In the genomic region with DNA sequence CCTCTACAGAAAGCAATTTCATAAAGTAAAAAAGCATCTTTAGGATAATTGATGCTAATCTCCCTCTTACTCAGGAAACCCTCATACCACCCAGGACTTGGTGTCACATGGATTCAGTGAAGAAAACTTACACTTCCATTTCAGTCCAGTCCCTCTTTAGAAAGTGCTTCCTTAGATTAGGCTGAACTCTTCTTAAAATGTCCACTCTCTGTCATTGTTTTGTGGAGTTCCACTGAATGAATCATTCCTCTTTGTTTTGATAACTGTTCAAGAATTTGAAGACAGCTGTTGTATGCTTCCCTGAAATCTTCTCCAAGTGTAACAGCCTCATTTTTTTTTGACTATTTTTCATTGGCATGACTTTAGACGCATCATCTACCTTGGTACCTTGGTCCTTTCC, we compare ENCODE assay signal across 16 cellular contexts.
A peak's percentile ranks its signal among the peaks of the same experiment; 100 is the strongest.
DNase-seq lines count a peak whose midpoint lies in the region; ATAC-seq and TF ChIP-seq lines count a peak whose summit lies in the region.
"Had no signal": no experiment of that assay in that cellular context is flagged by ENCODE, and none has a peak within 500 bp of the region (broad histone marks: within the 10 kb centered on the region; RNA-seq: fewer than 3 reads in every experiment).

No MANE protein-coding gene starts in this region.

- H3K14ac ChIP-seq in IMR-90 (replicated peaks; ENCODE audit: low read depth, low read length) = 0 out of 2 replicates have a peak overlapping the region, but pooled peaks have one; percentile 45

- H4K20me1 ChIP-seq in IMR-90 (ENCODE audit: insufficient read depth, low read length) = no peaks in the 10 kb centered on the region

- peak overlapping the region; percentile 63; the same call in 1 of the 2 replicates for H3K4me2 ChIP-seq in IMR-90 (ENCODE audit: low read depth, low read length)

- DNase-seq in IMR-90 (peak; percentile 38), choroid plexus epithelial cell (ENCODE audit: low read depth) (peak; percentile 75), left lung (no peak), esophagus squamous epithelium (lab: John Stamatoyannopoulos, UW) (no peak), NCI-H1694 treated with DMSO at 0.1 percent for 48 hours (lab: John Stamatoyannopoulos, UW) (no peak)
- DNase-seq in activated CD4-positive, alpha-beta T cell treated with anti-CD3 and anti-CD28 coated beads, Interleukin-2, amount 50 U/mL, for 48 hours = no peak
- no peak for DNase-seq in activated CD4-positive, CD25-positive, alpha-beta regulatory T cell treated with anti-CD3 and anti-CD28 coated beads, Interleukin-2, amount 50 U/mL, for 72 hours
- DNase-seq: activated T-cell treated with anti-CD3 and anti-CD28 coated beads, Interleukin-2, amount 50 U/mL, for 48 hours; amniotic stem cell; DMS 273 treated with DMSO at 0.1 percent for 48 hours; hypothalamus; posterior cingulate gyrus; thyroid gland; WERI-Rb-1 had no signal

- intact Hi-C loops in IMR-90 (cut with micrococcal nuclease) = loop anchor here (5.0 kb wide), 1 partner anchor 143 kb away; a partner anchor contains a TSS
- intact Hi-C loops in left lung (cut with DNase I) = no loop called here
- intact Hi-C loops in esophagus squamous epithelium (cut with DNase I) = no loop called here

- WGBS in IMR-90 (ENCODE audit: extremely low coverage in 2 of 2, insufficient read length in 1 of 2), 2 experiments = 50% methylated on average over 1 of the region's 1 CpG; no CpG with 5 or more reads in 1 of the 2 experiments
- WGBS in esophagus squamous epithelium, 2 donors = 47 to 80% methylated on average over 1 of the region's 1 CpG

- no peak for TF ChIP-seq RAD21 in IMR-90 (IDR thresholded peaks at IDR 0.05; ENCODE audit: low read length)

- H3K79me2 ChIP-seq in ACC112 (ENCODE audit: control insufficient read depth, insufficient read depth, low read length, unreplicated experiment) = no peaks in the 10 kb centered on the region

- ATAC-seq in IMR-90 (ENCODE audit: low read depth) (peak; percentile 60), left lung (peak; percentile 27)
- ATAC-seq: GM12878 had no signal

- H3K79me1 ChIP-seq in IMR-90 (ENCODE audit: low read depth in 1 of 2, low read length in 2 of 2) = no peaks in the 10 kb centered on the region

- peak overlapping the region; percentile 85 for H2BK120ac ChIP-seq in IMR-90 (ENCODE audit: low read depth, low read length)

- in situ Hi-C loops in IMR-90 (cut with MboI; ENCODE audit: low sequenced_read_pairs) = no loop called here

- no peak overlapping the region for H3K9ac ChIP-seq in IMR-90 (ENCODE audit: low read depth, low read length)

- H2BK20ac ChIP-seq in IMR-90 (ENCODE audit: low read depth, low read length) = peak overlapping the region; percentile 64; the same call in 1 of the 2 replicates

- H3K27ac ChIP-seq in ACC112 (ENCODE audit: low read depth, low read length) (peak overlapping the region; percentile 79), IMR-90 (ENCODE audit: insufficient read depth, low read length) (no peak overlapping the region), left lung (no peak overlapping the region), esophagus squamous epithelium (no peak overlapping the region)
- H3K27ac ChIP-seq: thyroid gland, WERI-Rb-1 had no signal

- H2BK15ac ChIP-seq in IMR-90 (ENCODE audit: low read depth, low read length) = 0 out of 3 replicates have a peak overlapping the region, but pooled peaks have one; percentile 36

- peak overlapping the region; percentile 60; the same call in 1 of the 2 replicates for H3K23ac ChIP-seq in IMR-90 (ENCODE audit: low read depth, low read length)

- CTCF ChIA-PET in IMR-90 (lab: Yijun Ruan, JAX) = no interaction called here

- H2AK5ac ChIP-seq in IMR-90 (ENCODE audit: low read depth, low read length) = no peak overlapping the region

- POLR2A ChIA-PET in IMR-90 (lab: Charles Lee; ENCODE audit: unreplicated experiment) = no interaction called here

- TF ChIP-seq CTCF in IMR-90 (conservative IDR thresholded peaks at IDR 0.05; ENCODE audit: low read depth, low read length) (no peak), choroid plexus epithelial cell (conservative IDR thresholded peaks at IDR 0.05; ENCODE audit: low read depth, low read length) (no peak), left lung (IDR thresholded peaks at IDR 0.05) (no peak), esophagus squamous epithelium (IDR thresholded peaks at IDR 0.05) (no peak)

- TF ChIP-seq POLR2A in IMR-90 (IDR thresholded peaks at IDR 0.05; ENCODE audit: low read depth, low read length) = no peak
- no peak for TF ChIP-seq POLR2A in esophagus squamous epithelium (IDR thresholded peaks at IDR 0.05)

- H2AK9ac ChIP-seq in IMR-90 (replicated peaks; ENCODE audit: low read depth, low read length, poor library complexity) = no peak overlapping the region

- H3K18ac ChIP-seq in IMR-90 (ENCODE audit: low read depth, low read length) = peak overlapping the region; percentile 90; the same call in 1 of the 2 replicates

- H3K4me3 ChIP-seq in ACC112 (ENCODE audit: low read depth, low read length) = peak overlapping the region; percentile 45
- H3K4me3 ChIP-seq in IMR-90 (ENCODE audit: insufficient read depth, low read depth, low read length) = no peak overlapping the region
- H3K4me3 ChIP-seq in choroid plexus epithelial cell (ENCODE audit: low read depth, low read length) = no peak overlapping the region
- no peak overlapping the region for H3K4me3 ChIP-seq in left lung
- no peak overlapping the region for H3K4me3 ChIP-seq in esophagus squamous epithelium
- H3K4me3 ChIP-seq: GM12878, thyroid gland had no signal

- H2BK5ac ChIP-seq in IMR-90 (ENCODE audit: low read depth, low read length, poor library complexity, severe bottlenecking) = peak overlapping the region; percentile 75

- H3K9me1 ChIP-seq in IMR-90 (ENCODE audit: insufficient read depth, low read length) = no peaks in the 10 kb centered on the region

- H3K4me1 ChIP-seq in ACC112 (ENCODE audit: control insufficient read depth, insufficient read depth, low read length, unreplicated experiment) (peaks cover 29% of the 10 kb centered on the region), IMR-90 (ENCODE audit: control insufficient read depth, insufficient read depth, low read length) (no peaks in the 10 kb centered on the region), left lung (no peaks in the 10 kb centered on the region), esophagus squamous epithelium (peaks cover 0 to 8% (median 0%) of the 10 kb centered on the region in 3 donors)

- H3K4ac ChIP-seq in IMR-90 (ENCODE audit: low read depth, low read length) = peak overlapping the region; percentile 31; the same call in 1 of the 2 replicates

- H4K91ac ChIP-seq in IMR-90 (ENCODE audit: insufficient read depth, low read depth, low read length) = no peak overlapping the region; the same call in 1 of the 2 replicates

- H3K56ac ChIP-seq in IMR-90 (ENCODE audit: extremely low read depth, insufficient read depth, low read length) = 0 out of 2 replicates have a peak overlapping the region, but pooled peaks have one; percentile 10

- H3K9me3 ChIP-seq in IMR-90 (ENCODE audit: control insufficient read depth, insufficient read depth, low read length) (no peaks in the 10 kb centered on the region), left lung (no peaks in the 10 kb centered on the region), esophagus squamous epithelium (no peaks in the 10 kb centered on the region)
- H3K9me3 ChIP-seq: thyroid gland had no signal

- no TSS peak for BruUV-seq in IMR-90 (replicated peaks; lab: Mats Ljungman, UMichigan)

- H4K5ac ChIP-seq in IMR-90 (ENCODE audit: low read depth, low read length) = no peak overlapping the region; the same call in 1 of the 2 replicates

- no peaks in the 10 kb centered on the region for H3K27me3 ChIP-seq in ACC112 (ENCODE audit: insufficient read depth, low read length)
- no peaks in the 10 kb centered on the region for H3K27me3 ChIP-seq in IMR-90 (ENCODE audit: control insufficient read depth, insufficient read depth, low read length)
- H3K27me3 ChIP-seq in left lung = no peaks in the 10 kb centered on the region
- H3K27me3 ChIP-seq in esophagus squamous epithelium = no peaks in the 10 kb centered on the region
- H3K27me3 ChIP-seq: thyroid gland had no signal

- dilution Hi-C loops in IMR-90 (cut with HindIII; ENCODE audit: low sequenced_read_pairs, unreplicated experiment) = no loop called here

- H3K36me3 ChIP-seq in ACC112 (ENCODE audit: insufficient read depth, low read length) = no peaks in the 10 kb centered on the region
- H3K36me3 ChIP-seq in IMR-90 (ENCODE audit: control insufficient read depth, insufficient read depth, low read length) = no peaks in the 10 kb centered on the region
- H3K36me3 ChIP-seq in left lung = no peaks in the 10 kb centered on the region
- no peaks in the 10 kb centered on the region for H3K36me3 ChIP-seq in esophagus squamous epithelium
- H3K36me3 ChIP-seq: thyroid gland, WERI-Rb-1 had no signal

- H4K8ac ChIP-seq in IMR-90 (ENCODE audit: low read depth in 2 of 2, low read length in 2 of 2) = peak overlapping the region in 1 of 2 experiments; percentile 61; a peak in 2 of 4 replicates

- H2AFZ ChIP-seq in ACC112 (ENCODE audit: low read length, unreplicated experiment) (peak overlapping the region; percentile 51), IMR-90 (replicated peaks; ENCODE audit: low read length, poor library complexity) (no peak overlapping the region)

TF ChIP-seq in IMR-90, 13 proteins besides CTCF, POLR2A, EP300 and RAD21 (continues in another document):
- TF ChIP-seq RFX5 (IDR thresholded peaks at IDR 0.05; ENCODE audit: low read depth, low read length) (no peak), MAZ (IDR thresholded peaks at IDR 0.05; ENCODE audit: borderline replicate concordance, low read depth, low read length) (no peak), NFE2L2 (IDR thresholded peaks at IDR 0.05; ENCODE audit: low read depth, low read length) (no peak), BHLHE40 (IDR thresholded peaks at IDR 0.05; ENCODE audit: low read depth, low read length) (no peak), FOS (IDR thresholded peaks at IDR 0.05; ENCODE audit: low read depth, low read length) (no peak), MXI1 (IDR thresholded peaks at IDR 0.05; ENCODE audit: borderline replicate concordance, low read depth, low read length) (no peak), RCOR1 (IDR thresholded peaks at IDR 0.05; ENCODE audit: insufficient replicate concordance, low read length) (no peak)
- TF ChIP-seq, protein P1, sequence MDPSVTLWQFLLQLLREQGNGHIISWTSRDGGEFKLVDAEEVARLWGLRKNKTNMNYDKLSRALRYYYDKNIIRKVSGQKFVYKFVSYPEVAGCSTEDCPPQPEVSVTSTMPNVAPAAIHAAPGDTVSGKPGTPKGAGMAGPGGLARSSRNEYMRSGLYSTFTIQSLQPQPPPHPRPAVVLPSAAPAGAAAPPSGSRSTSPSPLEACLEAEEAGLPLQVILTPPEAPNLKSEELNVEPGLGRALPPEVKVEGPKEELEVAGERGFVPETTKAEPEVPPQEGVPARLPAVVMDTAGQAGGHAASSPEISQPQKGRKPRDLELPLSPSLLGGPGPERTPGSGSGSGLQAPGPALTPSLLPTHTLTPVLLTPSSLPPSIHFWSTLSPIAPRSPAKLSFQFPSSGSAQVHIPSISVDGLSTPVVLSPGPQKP (IDR thresholded peaks at IDR 0.05; ENCODE audit: borderline replicate concordance, low read depth, low read length) = no peak

Comparison
In these comparisons a context has a peak if more than half of its experiments do, and no peak if none do; other contexts are left out.
1. DNase-seq: peak in IMR-90 (single experiment) and choroid plexus epithelial cell (single experiment); none in left lung (0 of 2), activated CD4-positive, alpha-beta T cell treated with anti-CD3 and anti-CD28 coated beads, Interleukin-2, amount 50 U/mL, for 48 hours (0 of 2), esophagus squamous epithelium (single experiment), activated CD4-positive, CD25-positive, alpha-beta regulatory T cell treated with anti-CD3 and anti-CD28 coated beads, Interleukin-2, amount 50 U/mL, for 72 hours (single experiment) and NCI-H1694 treated with DMSO at 0.1 percent for 48 hours (single experiment).